ENCODE assay signal across 20 cellular contexts in the genomic region with DNA sequence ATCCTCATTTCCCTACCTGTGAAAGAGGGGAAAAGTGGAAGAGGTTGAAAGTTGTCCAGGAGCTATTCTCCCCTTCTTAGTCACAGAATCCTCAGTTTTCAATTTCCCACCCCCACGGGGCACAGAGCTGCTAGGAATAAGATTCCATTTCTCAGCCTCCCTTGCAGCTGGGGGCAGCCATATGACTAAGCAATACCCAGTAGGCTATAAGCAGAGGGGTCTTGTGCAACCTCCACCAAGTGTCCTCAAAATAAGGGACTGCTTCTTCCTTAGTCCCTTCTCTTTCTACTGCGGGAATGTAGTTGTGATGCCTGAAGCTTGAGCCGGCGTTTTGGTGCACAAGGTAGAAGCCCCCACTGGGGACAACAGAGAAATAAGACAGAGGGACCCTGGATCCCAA. TPM values are rescaled to one million over a fixed set of nuclear protein-coding genes. Genes with fewer than 3 reads are reported as not detected.
DNase-seq lines count a peak whose midpoint lies in the region; ATAC-seq and TF ChIP-seq lines count a peak whose summit lies in the region.
"Had no signal": no experiment of that assay in that cellular context is flagged by ENCODE, and none has a peak within 500 bp of the region (broad histone marks: within the 10 kb centered on the region; RNA-seq: fewer than 3 reads in every experiment).

No MANE protein-coding gene starts in this region.

- H2BK15ac ChIP-seq in mesenchymal stem cell (ENCODE audit: low read depth, poor library complexity, severe bottlenecking), result no peak overlapping the region

- TF ChIP-seq CTCF in sigmoid colon (IDR thresholded peaks at IDR 0.05), result no peak

- no peaks in the 10 kb centered on the region for H3K79me1 ChIP-seq in mesenchymal stem cell (replicated peaks; ENCODE audit: low read length, poor library complexity, severe bottlenecking)

- no peak overlapping the region for H3K4ac ChIP-seq in mesenchymal stem cell (ENCODE audit: low read depth in 1 of 2, low read length in 2 of 2)

- H3K18ac ChIP-seq in mesenchymal stem cell (ENCODE audit: low read depth in 1 of 2, low read length in 2 of 2), result peak overlapping the region in 1 of 2 experiments; percentile 60

- peaks cover 36% of the 10 kb centered on the region for H3K27me3 Mint-ChIP-seq in T-helper 17 cell

- no peak overlapping the region for H3K23ac ChIP-seq in mesenchymal stem cell (ENCODE audit: low read length in 2 of 2)

- H3K27me3 ChIP-seq in HUES48 (ENCODE audit: control insufficient read depth, insufficient read depth, low read length), result no peaks in the 10 kb centered on the region
- no peaks in the 10 kb centered on the region for H3K27me3 ChIP-seq in SJSA1 (replicated peaks)
- H3K27me3 ChIP-seq in mesenchymal stem cell (ENCODE audit: control insufficient read depth in 1 of 2, insufficient read depth in 1 of 2, low read length in 2 of 2), result no peaks in the 10 kb centered on the region
- no peaks in the 10 kb centered on the region for H3K27me3 ChIP-seq in sigmoid colon
- H3K27me3 ChIP-seq: body of pancreas, esophagus squamous epithelium, ovary, Peyer's patch had no signal

- no peak for ATAC-seq in T-helper 17 cell
- ATAC-seq: activated naive CD4-positive, alpha-beta T cell treated with anti-CD3 and anti-CD28 coated beads, Interleukin-2, amount 50 U/mL, for 72 hours; activated T-cell treated with anti-CD3 and anti-CD28 coated beads, Interleukin-2, amount 50 U/mL, for 4 hours; body of pancreas; K562; mucosa of descending colon had no signal

- no peak overlapping the region for H4K91ac ChIP-seq in mesenchymal stem cell (ENCODE audit: low read length)

- no peak for TF ChIP-seq POLR2A in sigmoid colon (IDR thresholded peaks at IDR 0.05)

- TF ChIP-seq EP300 in sigmoid colon (IDR thresholded peaks at IDR 0.05), result no peak

- H3K9ac ChIP-seq in HUES48 (ENCODE audit: low read depth, low read length) (no peak overlapping the region), mesenchymal stem cell (ENCODE audit: low read length) (no peak overlapping the region)

- peak overlapping the region in 1 of 2 experiments; percentile 48 for H2BK12ac ChIP-seq in mesenchymal stem cell (ENCODE audit: low read length in 2 of 2)

- no peak overlapping the region for H2BK120ac ChIP-seq in mesenchymal stem cell (ENCODE audit: low read depth, low read length)

- H3K9me3 ChIP-seq in HUES48 (ENCODE audit: control insufficient read depth, insufficient read depth, low read length), result no peaks in the 10 kb centered on the region
- H3K9me3 ChIP-seq in SJSA1 (replicated peaks), result peaks cover 3% of the 10 kb centered on the region; the same call in 1 of the 2 replicates
- no peaks in the 10 kb centered on the region for H3K9me3 ChIP-seq in mesenchymal stem cell (ENCODE audit: control insufficient read depth, low read length)
- no peaks in the 10 kb centered on the region for H3K9me3 ChIP-seq in sigmoid colon
- no peaks in the 10 kb centered on the region for H3K9me3 ChIP-seq in T-helper 17 cell (ENCODE audit: control insufficient read depth, low read length, poor library complexity, severe bottlenecking)
- H3K9me3 ChIP-seq: body of pancreas, esophagus squamous epithelium, mucosa of descending colon, ovary, Peyer's patch had no signal

- no peak overlapping the region for H3K4me3 Mint-ChIP-seq in T-helper 17 cell
- H3K4me3 Mint-ChIP-seq: activated CD4-positive, alpha-beta memory T cell treated with anti-CD3 and anti-CD28 coated beads for 36 hours; activated T-cell treated with anti-CD3 and anti-CD28 coated beads, Interleukin-2, amount 50 U/mL, for 4 hours had no signal

- peak overlapping the region; percentile 27 for H4K8ac ChIP-seq in mesenchymal stem cell (ENCODE audit: low read length)

- H3K27ac ChIP-seq in HUES48 (ENCODE audit: low read depth, low read length), result peak overlapping the region; percentile 96
- peak overlapping the region; percentile 87 for H3K27ac ChIP-seq in SJSA1
- H3K27ac ChIP-seq in mesenchymal stem cell (ENCODE audit: low read length, poor library complexity, severe bottlenecking), result no peak overlapping the region
- peak overlapping the region in 3 of 4 donors; percentile 70 to 83 (median 80) for H3K27ac ChIP-seq in sigmoid colon
- H3K27ac ChIP-seq: body of pancreas, ovary, skin epidermis, VCaP had no signal

- no peak overlapping the region for H3K14ac ChIP-seq in mesenchymal stem cell (ENCODE audit: low read length in 2 of 2)

- DNase-seq in SJSA1 (ENCODE audit: low read depth in 1 of 2, low spot score in 2 of 2) (no peak), mesenchymal stem cell (no peak), sigmoid colon (peak; percentile 21), medulla oblongata (ENCODE audit: extremely low spot score) (no peak), NCI-H1694 (lab: John Stamatoyannopoulos, UW) (no peak), T-helper 17 cell (no peak)
- DNase-seq: activated CD4-positive, alpha-beta memory T cell treated with anti-CD3 and anti-CD28 coated beads for 36 hours; activated T-cell treated with anti-CD3 and anti-CD28 coated beads, Interleukin-2, amount 50 U/mL, for 4 hours; body of pancreas; esophagus squamous epithelium; mucosa of descending colon; NCI-H1092 treated with DMSO at 0.1 percent for 48 hours; NCI-H748 treated with DMSO at 0.1 percent for 48 hours; ovary had no signal

- H3K4me1 Mint-ChIP-seq in T-helper 17 cell, result no peaks in the 10 kb centered on the region

- no peak overlapping the region for H2AFZ ChIP-seq in mesenchymal stem cell (ENCODE audit: low read depth, low read length)

- 50% methylated on average over 3 of the region's 4 CpGs for WGBS in mesenchymal stem cell
- 78 to 81% methylated on average over 4 of the region's 4 CpGs for WGBS in sigmoid colon, 2 donors

- no peak overlapping the region for H2BK5ac ChIP-seq in mesenchymal stem cell (ENCODE audit: low read depth, low read length, poor library complexity, severe bottlenecking)

- H3K36me3 ChIP-seq in HUES48 (ENCODE audit: control insufficient read depth, insufficient read depth, low read length), result no peaks in the 10 kb centered on the region
- no peaks in the 10 kb centered on the region for H3K36me3 ChIP-seq in SJSA1
- no peaks in the 10 kb centered on the region for H3K36me3 ChIP-seq in mesenchymal stem cell (ENCODE audit: control insufficient read depth in 1 of 2, insufficient read depth in 2 of 2, low read depth in 1 of 2, low read length in 2 of 2)
- no peaks in the 10 kb centered on the region for H3K36me3 ChIP-seq in sigmoid colon
- H3K36me3 ChIP-seq: esophagus squamous epithelium, ovary, Peyer's patch had no signal

- H3K4me2 ChIP-seq in mesenchymal stem cell (ENCODE audit: low read length, poor library complexity, severe bottlenecking), result no peak overlapping the region

- H3K4me3 ChIP-seq in HUES48 (ENCODE audit: low read depth, low read length) (no peak overlapping the region), SJSA1 (no peak overlapping the region), mesenchymal stem cell (ENCODE audit: insufficient read depth in 1 of 2, low read depth in 1 of 2, low read length in 2 of 2) (no peak overlapping the region), sigmoid colon (no peak overlapping the region)
- H3K4me3 ChIP-seq: body of pancreas, esophagus squamous epithelium, K562, mucosa of descending colon, ovary, Peyer's patch, skin epidermis had no signal

- intact Hi-C loops in sigmoid colon (cut with DNase I), result loop anchor here (5.0 kb wide), 2 partner anchors 99 to 154 kb away; no protein-coding TSS in a partner anchor

- H2AK5ac ChIP-seq in mesenchymal stem cell (ENCODE audit: low read length, severe bottlenecking), result peak overlapping the region; percentile 27

- no peak overlapping the region for H3K27ac Mint-ChIP-seq in T-helper 17 cell
- H3K27ac Mint-ChIP-seq: activated CD4-positive, alpha-beta memory T cell treated with anti-CD3 and anti-CD28 coated beads for 36 hours; activated naive CD4-positive, alpha-beta T cell treated with anti-CD3 and anti-CD28 coated beads, Interleukin-2, amount 50 U/mL, for 72 hours had no signal

- H3K4me1 ChIP-seq in HUES48 (ENCODE audit: control insufficient read depth, insufficient read depth, low read length) (peaks cover 25% of the 10 kb centered on the region), SJSA1 (replicated peaks) (peaks cover 50% of the 10 kb centered on the region), mesenchymal stem cell (ENCODE audit: control insufficient read depth, insufficient read depth, low read depth, low read length) (peaks cover 13% of the 10 kb centered on the region), sigmoid colon (peaks cover 0 to 41% (median 34%) of the 10 kb centered on the region in 4 donors)
- H3K4me1 ChIP-seq: body of pancreas had no signal

- H3K36me3 Mint-ChIP-seq in T-helper 17 cell (ENCODE audit: low read depth), result peaks cover 4% of the 10 kb centered on the region
- H3K36me3 Mint-ChIP-seq: activated CD4-positive, alpha-beta memory T cell treated with anti-CD3 and anti-CD28 coated beads for 36 hours; activated naive CD4-positive, alpha-beta T cell treated with anti-CD3 and anti-CD28 coated beads, Interleukin-2, amount 50 U/mL, for 72 hours had no signal

RNA-seq across cellular contexts. Expression of a gene that starts 40.9 kb away (rescaled TPM):
- 0.09 and 0.50 TPM in 2 replicates for total RNA-seq in SJSA1 (2014; rRNA removed; shearing (Covaris generic))
- polyA plus RNA-seq in mesenchymal stem cell (2013, experiment 1 of 2), result 0.07 TPM
- 0.12 TPM for polyA plus RNA-seq in mesenchymal stem cell (2013, experiment 2 of 2)
- total RNA-seq in sigmoid colon (10 to 100 TPM; 36.7 to 98.0 (median 55.5) TPM), T-helper 17 cell (1 to 10 TPM in 1 of 2 donors, under 1 TPM in 1; 0.55 to 4.1 TPM)
- 10 to 100 TPM in 1 of 3 donors, 1 to 10 TPM in 1, under 1 TPM in 1; 0.60 to 42.2 (median 1.2) TPM for polyA plus RNA-seq in sigmoid colon
- total RNA-seq: activated CD4-positive, alpha-beta memory T cell treated with anti-CD3 and anti-CD28 coated beads for 36 hours had no signal
- polyA plus RNA-seq: K562 had no signal

Comparison
In these comparisons a context has a peak if more than half of its experiments do, and no peak if none do; other contexts are left out.
1. RNA of a gene that starts 40.9 kb away (total RNA-seq): 36.7 to 98.0 TPM in sigmoid colon; 0.55 to 4.1 TPM in T-helper 17 cell and 0.09 to 0.50 TPM in SJSA1; every median in the first group is over 4 times any median in the second.